ENCODE assay signal across 10 cellular contexts in genomic region chr10:69345402-69345801, GRCh38.
DNase-seq lines count a peak whose midpoint lies in the region; ATAC-seq and TF ChIP-seq lines count a peak whose summit lies in the region.
"Had no signal": no experiment of that assay in that cellular context is flagged by ENCODE, and none has a peak within 500 bp of the region (broad histone marks: within the 10 kb centered on the region; RNA-seq: fewer than 3 reads in every experiment).

No MANE protein-coding gene starts in this region.

- peaks cover 82% of the 10 kb centered on the region for H3K4me1 Mint-ChIP-seq in stimulated activated effector memory CD8-positive, alpha-beta T cell treated with anti-CD3 and anti-CD28 coated beads, Interleukin-12 subunit alpha, Interleukin-12 subunit beta, amount 100 ng/mL, for 72 hours

- 50 to 57% methylated on average over 1 to 2 of the region's 2 CpGs for WGBS in esophagus squamous epithelium, 2 donors

- H3K9me3 ChIP-seq in esophagus squamous epithelium (no peaks in the 10 kb centered on the region), BE2C (no peaks in the 10 kb centered on the region)

- peak overlapping the region; percentile 24 to 89 (median 48) for H3K27ac ChIP-seq in esophagus squamous epithelium
- H3K27ac ChIP-seq: 22Rv1 had no signal

- peaks cover 88% of the 10 kb centered on the region for H3K36me3 Mint-ChIP-seq in stimulated activated effector memory CD8-positive, alpha-beta T cell treated with anti-CD3 and anti-CD28 coated beads, Interleukin-12 subunit alpha, Interleukin-12 subunit beta, amount 100 ng/mL, for 72 hours

- intact Hi-C loops in esophagus squamous epithelium (cut with DNase I) = no loop called here

- no peak overlapping the region for H3K4me3 Mint-ChIP-seq in stimulated activated effector memory CD8-positive, alpha-beta T cell treated with anti-CD3 and anti-CD28 coated beads, Interleukin-12 subunit alpha, Interleukin-12 subunit beta, amount 100 ng/mL, for 72 hours

- H3K27ac Mint-ChIP-seq in stimulated activated effector memory CD8-positive, alpha-beta T cell treated with anti-CD3 and anti-CD28 coated beads, Interleukin-12 subunit alpha, Interleukin-12 subunit beta, amount 100 ng/mL, for 72 hours = peak overlapping the region; percentile 43

- TF ChIP-seq CTCF in esophagus squamous epithelium (IDR thresholded peaks at IDR 0.05) = no peak
- no peak for TF ChIP-seq CTCF in BE2C (IDR thresholded peaks at IDR 0.05; ENCODE audit: low read depth, low read length)

- no peak for ATAC-seq in stimulated activated effector memory CD8-positive, alpha-beta T cell treated with anti-CD3 and anti-CD28 coated beads, Interleukin-12 subunit alpha, Interleukin-12 subunit beta, amount 100 ng/mL, for 72 hours
- ATAC-seq in HG02884 (IDR thresholded peaks at IDR 0.05; ENCODE audit: unreplicated experiment) = no peak

- H3K36me3 ChIP-seq in esophagus squamous epithelium = peaks cover 4 to 57% (median 7%) of the 10 kb centered on the region in 3 donors
- H3K36me3 ChIP-seq in BE2C = peaks cover 18% of the 10 kb centered on the region

- H3K27me3 ChIP-seq in esophagus squamous epithelium = no peaks in the 10 kb centered on the region
- H3K27me3 ChIP-seq in BE2C = no peaks in the 10 kb centered on the region

- no peak for TF ChIP-seq POLR2A in esophagus squamous epithelium (IDR thresholded peaks at IDR 0.05)

- H3K9me3 Mint-ChIP-seq in stimulated activated effector memory CD8-positive, alpha-beta T cell treated with anti-CD3 and anti-CD28 coated beads, Interleukin-12 subunit alpha, Interleukin-12 subunit beta, amount 100 ng/mL, for 72 hours = no peaks in the 10 kb centered on the region

- H3K4me1 ChIP-seq in esophagus squamous epithelium (peaks cover 57 to 97% (median 62%) of the 10 kb centered on the region in 3 donors), BE2C (peaks cover 3% of the 10 kb centered on the region; the same call in 1 of the 2 replicates)

- DNase-seq in NCI-H2081 (lab: John Stamatoyannopoulos, UW) (peak; percentile 64 to 86), NCI-H2081 treated with DMSO at 0.1 percent for 48 hours (lab: John Stamatoyannopoulos, UW) (no peak), NCI-H510A (lab: John Stamatoyannopoulos, UW) (peak; percentile 94), esophagus squamous epithelium (lab: John Stamatoyannopoulos, UW) (no peak), dermis blood vessel endothelial cell (no peak), BE2C (no peak)
- DNase-seq in stimulated activated effector memory CD8-positive, alpha-beta T cell treated with anti-CD3 and anti-CD28 coated beads, Interleukin-12 subunit alpha, Interleukin-12 subunit beta, amount 100 ng/mL, for 72 hours (ENCODE audit: low spot score in 2 of 2) = no peak
- DNase-seq: posterior cingulate gyrus had no signal

- H3K4me3 ChIP-seq in esophagus squamous epithelium (no peak overlapping the region), BE2C (ENCODE audit: low read depth, low read length) (no peak overlapping the region)

Comparison
In these comparisons a context has a peak if more than half of its experiments do, and no peak if none do; other contexts are left out.
1. DNase-seq: peak in NCI-H2081 (2 of 2) and NCI-H510A (single experiment); none in NCI-H2081 treated with DMSO at 0.1 percent for 48 hours (single experiment), esophagus squamous epithelium (single experiment), stimulated activated effector memory CD8-positive, alpha-beta T cell treated with anti-CD3 and anti-CD28 coated beads, Interleukin-12 subunit alpha, Interleukin-12 subunit beta, amount 100 ng/mL, for 72 hours (0 of 2), dermis blood vessel endothelial cell (single experiment) and BE2C (single experiment).